Comparison of ENCODE assay signal across 10 cellular contexts in the genomic region with DNA sequence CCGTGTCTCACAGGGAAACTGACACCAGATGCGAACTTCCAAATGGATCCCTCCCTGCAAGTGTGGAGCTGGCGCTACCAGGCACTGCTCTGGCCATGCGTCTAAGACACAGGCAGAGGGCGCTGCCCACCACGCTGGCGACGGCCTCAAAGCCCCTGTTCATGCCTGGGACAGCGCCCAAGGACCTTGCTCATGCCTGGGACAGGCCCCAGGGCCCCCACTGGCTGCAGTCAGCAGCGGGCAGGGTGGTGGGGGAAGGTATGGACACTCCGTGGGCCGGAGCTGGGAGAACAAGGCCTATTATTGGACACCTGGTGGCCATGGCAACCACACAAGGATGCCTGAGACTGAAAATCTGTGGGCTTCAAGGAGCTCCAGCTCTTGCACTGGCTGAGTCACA. TPM values are rescaled to one million over a fixed set of nuclear protein-coding genes. Genes with fewer than 3 reads are reported as not detected.
DNase-seq lines count a peak whose midpoint lies in the region; ATAC-seq and TF ChIP-seq lines count a peak whose summit lies in the region.
"Had no signal": no experiment of that assay in that cellular context is flagged by ENCODE, and none has a peak within 500 bp of the region (broad histone marks: within the 10 kb centered on the region; RNA-seq: fewer than 3 reads in every experiment).

No MANE protein-coding gene starts in this region.

- ATAC-seq in activated B cell treated with CpG ODN at 0.5 μM for 24 hours (ENCODE audit: low read depth) (peak; percentile 54), left lung (peak; percentile 82), HG02571 (IDR thresholded peaks at IDR 0.05; ENCODE audit: unreplicated experiment) (no peak)

- no peak overlapping the region for H3K4me3 Mint-ChIP-seq in activated B cell treated with CpG ODN at 0.5 μM for 24 hours

- H3K4me1 Mint-ChIP-seq in activated B cell treated with CpG ODN at 0.5 μM for 24 hours = peaks cover 15% of the 10 kb centered on the region

- TF ChIP-seq CTCF in activated B cell treated with CpG ODN at 0.5 μM for 24 hours (IDR thresholded peaks at IDR 0.05) (no peak), choroid plexus epithelial cell (conservative IDR thresholded peaks at IDR 0.05; ENCODE audit: low read depth, low read length) (peak; percentile 90), left lung (IDR thresholded peaks at IDR 0.05) (peak; percentile 60 to 76)

- intact Hi-C loops in activated B cell treated with CpG ODN at 0.5 μM for 24 hours (cut with micrococcal nuclease) = loop anchor here (1.0 kb wide), 2 partner anchors 29 to 80 kb away; no protein-coding TSS in a partner anchor
- intact Hi-C loops in left lung (cut with DNase I) = no loop called here

- H3K27ac ChIP-seq in left lung = no peak overlapping the region
- H3K27ac ChIP-seq: C4-2B had no signal

- H3K4me1 ChIP-seq in left lung = peaks cover 6 to 18% of the 10 kb centered on the region in 2 donors

- no peaks in the 10 kb centered on the region for H3K9me3 ChIP-seq in left lung

- H3K27ac Mint-ChIP-seq in activated B cell treated with CpG ODN at 0.5 μM for 24 hours = no peak overlapping the region

- H3K36me3 Mint-ChIP-seq in activated B cell treated with CpG ODN at 0.5 μM for 24 hours (ENCODE audit: low read depth) = no peaks in the 10 kb centered on the region

- H3K9me3 Mint-ChIP-seq in activated B cell treated with CpG ODN at 0.5 μM for 24 hours = no peaks in the 10 kb centered on the region

- DNase-seq in NCI-H2029 (lab: John Stamatoyannopoulos, UW) = peak; percentile 26
- DNase-seq in NCI-H2029 treated with DMSO at 0.1 percent for 48 hours (lab: John Stamatoyannopoulos, UW) = no peak
- peak; percentile 36 for DNase-seq in MV-4-11 (lab: John Stamatoyannopoulos, UW)
- no peak for DNase-seq in activated B cell treated with CpG ODN at 0.5 μM for 24 hours
- DNase-seq in choroid plexus epithelial cell (ENCODE audit: low read depth) = peak; percentile 82
- DNase-seq in left lung = peak; percentile 64 to 88
- peak; percentile 17 for DNase-seq in stimulated activated CD8-positive, alpha-beta memory T cell treated with anti-CD3 and anti-CD28 coated beads, Interleukin-12 subunit alpha, Interleukin-12 subunit beta, amount 100 ng/mL, for 24 hours (ENCODE audit: extremely low read depth)

- H3K4me3 ChIP-seq in choroid plexus epithelial cell (ENCODE audit: low read depth, low read length) (no peak overlapping the region), left lung (no peak overlapping the region)

- peaks cover 28% of the 10 kb centered on the region for H3K27me3 Mint-ChIP-seq in activated B cell treated with CpG ODN at 0.5 μM for 24 hours

- no peaks in the 10 kb centered on the region for H3K36me3 ChIP-seq in left lung

- CTCF ChIA-PET in activated B cell treated with CpG ODN at 0.5 μM for 24 hours (lab: Charles Lee) = interaction anchor here (1.0 to 1.4 kb wide), 4 partner anchors 29 to 88 kb away, joined by 3 to 7 read pairs (median 4); no protein-coding TSS in a partner anchor

- POLR2A ChIA-PET in activated B cell treated with CpG ODN at 0.5 μM for 24 hours (lab: Charles Lee) = interaction anchor here (0.6 kb wide), 2 partner anchors 51 to 587 kb away, joined by 3 to 5 read pairs; partner anchors contain the start of gene ECI1

- H3K27me3 ChIP-seq in left lung = peaks cover 0 to 6% of the 10 kb centered on the region in 2 donors

RNA-seq across cellular contexts. Expression of gene ZG16B, which starts 8.8 kb away (rescaled TPM):
- total RNA-seq in activated B cell treated with CpG ODN at 0.5 μM for 24 hours (0.33 TPM in 1 of 2 replicates, not detected in the other), left lung (1 to 10 TPM in 1 of 2 donors, under 1 TPM in 1; 0.61 to 1.4 TPM)

RNA-seq across cellular contexts. Expression of gene PRSS22, which starts 19.0 kb away (rescaled TPM):
- total RNA-seq in activated B cell treated with CpG ODN at 0.5 μM for 24 hours (not detected in 2 replicates), left lung (10 to 100 TPM; 15.7 to 16.7 TPM)
- total RNA-seq: glomerular endothelial cell had no signal

RNA-seq across cellular contexts. Expression of gene PRSS21, which starts 21.9 kb away (rescaled TPM):
- total RNA-seq in activated B cell treated with CpG ODN at 0.5 μM for 24 hours = 2.4 and 3.2 TPM in 2 replicates
- total RNA-seq in left lung = 1 to 10 TPM in 1 of 2 donors, under 1 TPM in 1; 0.90 to 2.5 TPM
- total RNA-seq: glomerular endothelial cell had no signal

RNA-seq across cellular contexts. Expression of gene PRSS41, which starts 40.7 kb away (rescaled TPM):
- total RNA-seq in activated B cell treated with CpG ODN at 0.5 μM for 24 hours (not detected in 2 replicates), left lung (not detected)
- total RNA-seq: glomerular endothelial cell had no signal

RNA-seq across cellular contexts. Expression of gene FLYWCH2, which starts 44.1 kb away (rescaled TPM):
- total RNA-seq in activated B cell treated with CpG ODN at 0.5 μM for 24 hours = 19.4 and 20.3 TPM in 2 replicates
- 10 to 100 TPM; 22.1 to 22.4 TPM for total RNA-seq in left lung

Comparison
In these comparisons a context has a peak if more than half of its experiments do, and no peak if none do; other contexts are left out.
1. DNase-seq: peak in NCI-H2029 (single experiment), MV-4-11 (single experiment), choroid plexus epithelial cell (single experiment), left lung (2 of 2) and stimulated activated CD8-positive, alpha-beta memory T cell treated with anti-CD3 and anti-CD28 coated beads, Interleukin-12 subunit alpha, Interleukin-12 subunit beta, amount 100 ng/mL, for 24 hours (single experiment); none in NCI-H2029 treated with DMSO at 0.1 percent for 48 hours (single experiment) and activated B cell treated with CpG ODN at 0.5 μM for 24 hours (single experiment).
2. RNA of gene PRSS22, which starts 19.0 kb away (total RNA-seq): 15.7 to 16.7 TPM in left lung; not detected in activated B cell treated with CpG ODN at 0.5 μM for 24 hours; every median in the first group is over 10 times any median in the second.